ENCODE assay signal across 8 cellular contexts in the genomic region with DNA sequence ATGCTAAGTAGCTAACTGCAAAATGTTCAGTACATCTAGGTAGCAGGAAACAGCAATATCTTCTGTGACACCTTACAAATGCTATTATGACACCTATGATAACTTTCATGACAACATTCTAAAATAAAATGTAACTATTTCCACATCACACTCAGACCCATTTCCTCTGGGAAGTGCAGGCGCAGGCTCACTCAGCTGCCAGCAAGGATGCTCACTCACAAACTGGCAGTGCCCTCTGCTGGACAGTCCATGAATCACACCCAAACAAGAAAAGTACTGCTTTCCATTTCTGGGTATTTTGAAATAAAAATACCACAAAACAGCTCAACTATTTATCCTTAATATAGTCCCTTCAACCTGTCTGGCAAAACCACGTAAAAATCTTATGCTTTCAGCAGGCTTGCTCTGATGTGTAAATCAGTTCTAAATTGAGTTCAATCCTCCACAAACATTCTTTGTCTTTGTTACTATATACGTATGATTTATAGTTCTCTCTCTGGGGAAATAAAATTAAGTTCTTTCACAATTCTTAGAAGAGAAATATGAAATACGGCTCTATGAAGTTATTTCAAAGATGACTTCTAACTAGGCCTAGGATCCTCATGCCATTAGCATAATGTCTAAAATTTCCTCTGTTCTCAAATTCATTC.
DNase-seq lines count a peak whose midpoint lies in the region; ATAC-seq and TF ChIP-seq lines count a peak whose summit lies in the region.

No MANE protein-coding gene starts in this region.

- H2AFZ ChIP-seq in Karpas-422 (ENCODE audit: low read length): no peak overlapping the region

- peaks cover 9% of the 10 kb centered on the region for H3K27me3 Mint-ChIP-seq in stimulated activated memory B cell treated with anti-CD40 and anti-IgM and Interleukin-4, amounts not matched to agents 10 μg/mL and 1 μg/mL and 100 μg/mL, for 72 hours

- H3K4me3 ChIP-seq in Karpas-422 (ENCODE audit: low read length) (no peak overlapping the region), SK-N-MC (0 out of 2 replicates have a peak overlapping the region, but pooled peaks have one; percentile 18), prostate gland (no peak overlapping the region)

- H3K36me3 ChIP-seq in Karpas-422 (ENCODE audit: insufficient read depth, low read length) (no peaks in the 10 kb centered on the region), SK-N-MC (ENCODE audit: insufficient read depth, low read length) (no peaks in the 10 kb centered on the region), prostate gland (no peaks in the 10 kb centered on the region)

- peak; percentile 91 for DNase-seq in Ammon's horn (ENCODE audit: low spot score)
- peak; percentile 83 for DNase-seq in Karpas-422
- DNase-seq in SK-N-MC (ENCODE audit: low read depth, low spot score): peak; percentile 63
- peak; percentile 61 for DNase-seq in activated naive CD4-positive, alpha-beta T cell treated with anti-CD3 and anti-CD28 coated beads, Interleukin-2, amount 50 U/mL, for 16 hours
- peak; percentile 56 to 94 (median 85) for DNase-seq in head of caudate nucleus
- peak; percentile 79 for DNase-seq in prostate gland (ENCODE audit: low spot score)

- H3K36me3 Mint-ChIP-seq in stimulated activated memory B cell treated with anti-CD40 and anti-IgM and Interleukin-4, amounts not matched to agents 10 μg/mL and 1 μg/mL and 100 μg/mL, for 72 hours: no peaks in the 10 kb centered on the region

- H3K27ac ChIP-seq in Karpas-422 (ENCODE audit: low read length) (no peak overlapping the region), SK-N-MC (no peak overlapping the region), prostate gland (no peak overlapping the region)

- no peak overlapping the region for H3K4me2 ChIP-seq in Karpas-422 (ENCODE audit: low read depth, low read length, poor library complexity, severe bottlenecking)

- peaks cover 24% of the 10 kb centered on the region for H3K4me1 Mint-ChIP-seq in stimulated activated memory B cell treated with anti-CD40 and anti-IgM and Interleukin-4, amounts not matched to agents 10 μg/mL and 1 μg/mL and 100 μg/mL, for 72 hours

- peak; percentile 76 to 96 (median 92) for TF ChIP-seq CTCF in prostate gland (IDR thresholded peaks at IDR 0.05)

- no peaks in the 10 kb centered on the region for H3K79me2 ChIP-seq in Karpas-422 (ENCODE audit: low read length)

- H3K9me3 ChIP-seq in Karpas-422 (ENCODE audit: low read length) (no peaks in the 10 kb centered on the region), SK-N-MC (ENCODE audit: low read depth, low read length) (no peaks in the 10 kb centered on the region), prostate gland (no peaks in the 10 kb centered on the region)

- H3K4me3 Mint-ChIP-seq in stimulated activated memory B cell treated with anti-CD40 and anti-IgM and Interleukin-4, amounts not matched to agents 10 μg/mL and 1 μg/mL and 100 μg/mL, for 72 hours: no peak overlapping the region

- H3K9me3 Mint-ChIP-seq in stimulated activated memory B cell treated with anti-CD40 and anti-IgM and Interleukin-4, amounts not matched to agents 10 μg/mL and 1 μg/mL and 100 μg/mL, for 72 hours: no peaks in the 10 kb centered on the region

- peak; percentile 38 for ATAC-seq in GM18870 (IDR thresholded peaks at IDR 0.05; ENCODE audit: unreplicated experiment)
- no peak for ATAC-seq in stimulated activated memory B cell treated with anti-CD40 and anti-IgM and Interleukin-4, amounts not matched to agents 10 μg/mL and 1 μg/mL and 100 μg/mL, for 72 hours

- no peak overlapping the region for H3K27ac Mint-ChIP-seq in stimulated activated memory B cell treated with anti-CD40 and anti-IgM and Interleukin-4, amounts not matched to agents 10 μg/mL and 1 μg/mL and 100 μg/mL, for 72 hours

- WGBS in prostate gland: 23% methylated on average over 4 of the region's 4 CpGs

- H3K9me2 ChIP-seq in Karpas-422 (replicated peaks; ENCODE audit: insufficient read depth, low read length): no peaks in the 10 kb centered on the region

- intact Hi-C loops in head of caudate nucleus (cut with DNase I): loop anchor here (5.0 to 10.0 kb wide), 2 partner anchors 114 to 1306 kb away; a partner anchor contains a TSS
- intact Hi-C loops in prostate gland (cut with DNase I): loop anchor here (1.0 to 10.0 kb wide), 3 partner anchors 524 to 1446 kb away; no protein-coding TSS in a partner anchor

- H4K20me1 ChIP-seq in Karpas-422 (ENCODE audit: insufficient read depth, low read depth, low read length): no peaks in the 10 kb centered on the region

- H3K27me3 ChIP-seq in Karpas-422 (ENCODE audit: low read length): no peaks in the 10 kb centered on the region
- H3K27me3 ChIP-seq in prostate gland (replicated peaks; ENCODE audit: insufficient read depth): no peaks in the 10 kb centered on the region

- no peak for TF ChIP-seq POLR2A in prostate gland (IDR thresholded peaks at IDR 0.05)

- H3K9ac ChIP-seq in Karpas-422 (ENCODE audit: low read length) (no peak overlapping the region), SK-N-MC (ENCODE audit: insufficient read length) (no peak overlapping the region)

- H3K4me1 ChIP-seq in Karpas-422 (ENCODE audit: low read length) (no peaks in the 10 kb centered on the region), prostate gland (replicated peaks) (peaks cover 6% of the 10 kb centered on the region)
